ENCODE assay signal across 8 cellular contexts in genomic region chr16:2537451-2538379, GRCh38. TPM values are rescaled to one million over a fixed set of nuclear protein-coding genes. Genes with fewer than 3 reads are reported as not detected.
DNase-seq lines count a peak whose midpoint lies in the region; ATAC-seq, FAIRE-seq and TF ChIP-seq lines count a peak whose summit lies in the region.

TSS of gene PDPK1 (plus strand) at chr16:2538021. CDS start at chr16:2538113, 92 bp downstream.

- DNase-seq in AG04449 (ENCODE audit: low read depth, low spot score) (peak; percentile 36), NCI-H2227 (lab: John Stamatoyannopoulos, UW; ENCODE audit: unreplicated experiment) (peak; percentile 98), WTC11 (ENCODE audit: low spot score) (peak; percentile 93), bronchial epithelial cell (ENCODE audit: low read depth) (peak; percentile 84), inferior parietal cortex (ENCODE audit: extremely low spot score) (peak; percentile 93), spleen (peak; percentile 98)

- TF ChIP-seq POLR2A in spleen (IDR thresholded peaks at IDR 0.05), result peak in 1 of 3 donors; percentile 19

- H3K4me1 Mint-ChIP-seq in WTC11, result peaks cover 12% of the 10 kb centered on the region

- peak within 1 kb of the TSS; percentile 75 for H3K4me3 Mint-ChIP-seq in WTC11

- H3K27me3 ChIP-seq in bronchial epithelial cell (ENCODE audit: control insufficient read depth, insufficient read depth, low read length) (no peaks in the 10 kb centered on the region), spleen (replicated peaks in 1 of 7) (no peaks in the 10 kb centered on the region)

- H3K27ac Mint-ChIP-seq in WTC11, result peak within 1 kb of the TSS; percentile 76

- H3K36me3 Mint-ChIP-seq in WTC11, result no peaks in the 10 kb centered on the region

- peak within 1 kb of the TSS; percentile 83 to 96 (median 94) for H3K27ac ChIP-seq in spleen

- peaks cover 30 to 78% (median 62%) of the 10 kb centered on the region in 6 donors for H3K4me1 ChIP-seq in spleen

- no peaks in the 10 kb centered on the region for H3K9me3 ChIP-seq in spleen

- H3K4me3 ChIP-seq in AG04449 (ENCODE audit: low read depth, low read length), result peak within 1 kb of the TSS; percentile 75
- H3K4me3 ChIP-seq in bronchial epithelial cell (ENCODE audit: low read depth, low read length), result peak within 1 kb of the TSS; percentile 63
- H3K4me3 ChIP-seq in spleen, result peak within 1 kb of the TSS; percentile 41 to 87 (median 59)

- TF ChIP-seq CTCF in AG04449 (IDR thresholded peaks at IDR 0.05; ENCODE audit: insufficient read depth, low read length, missing control alignments), result no peak
- no peak for TF ChIP-seq CTCF in WTC11 (IDR thresholded peaks at IDR 0.05)
- TF ChIP-seq CTCF in bronchial epithelial cell (IDR thresholded peaks at IDR 0.05; ENCODE audit: insufficient read depth, low read length, severe bottlenecking), result no peak
- peak in 1 of 11 experiments; percentile 9 for TF ChIP-seq CTCF in spleen (IDR thresholded peaks at IDR 0.05 in 8 of 11, conservative IDR thresholded peaks at IDR 0.05 in 3 of 11)

- CTCF ChIA-PET in AG04449 (lab: Yijun Ruan, JAX), result no interaction called here
- CTCF ChIA-PET in WTC11 (lab: Charles Lee), result interaction anchor here (0.6 to 1.0 kb wide), 4 partner anchors 25 to 514 kb away, joined by 3 to 5 read pairs (median 3); partner anchors contain the start of gene ATP6V0C

- peaks cover 8% of the 10 kb centered on the region; the same call in 1 of the 2 replicates for H3K27me3 Mint-ChIP-seq in WTC11 (ENCODE audit: low read depth)

- no peaks in the 10 kb centered on the region for H3K9me3 Mint-ChIP-seq in WTC11

- ATAC-seq in GM18909 (IDR thresholded peaks at IDR 0.05; ENCODE audit: poor library complexity, unreplicated experiment), result peak; percentile 87
- ATAC-seq in HG03159 (IDR thresholded peaks at IDR 0.05; ENCODE audit: unreplicated experiment), result peak; percentile 78
- ATAC-seq in WTC11, result peak; percentile 94

- WGBS in spleen, 5 donors, result 0 to 1% (median 1%) methylated on average over 25 to 126 of the region's 126 CpGs

- H3K36me3 ChIP-seq in bronchial epithelial cell (ENCODE audit: control insufficient read depth, insufficient read depth, low read length), result peaks cover 3% of the 10 kb centered on the region
- H3K36me3 ChIP-seq in spleen, result peaks cover 0 to 19% (median 0%) of the 10 kb centered on the region in 6 donors

- no peak for FAIRE-seq in bronchial epithelial cell (lab: Jason Lieb, UNC)

- POLR2A ChIA-PET in AG04449 (lab: Yijun Ruan, JAX) (interaction anchor here (0.6 to 0.9 kb wide), 3 partner anchors 53 to 269 kb away, joined by 3 to 5 read pairs (median 3); no protein-coding TSS in a partner anchor), WTC11 (lab: Charles Lee) (interaction anchor here (0.5 to 1.1 kb wide), 4 partner anchors 17 to 222 kb away, joined by 3 to 7 read pairs (median 5); partner anchors contain the start of gene ATP6V0C)

- intact Hi-C loops in spleen (cut with DNase I; ENCODE audit: low total_unique reads), result no loop called here

TF ChIP-seq in WTC11, 78 proteins besides CTCF, POLR2A, EP300 and RAD21 (continues in another document):
- TF ChIP-seq ZNF219 (CRISPR knock-in tag; IDR thresholded peaks at IDR 0.05; ENCODE audit: borderline replicate concordance) (no peak), SMAD4 (CRISPR knock-in tag; IDR thresholded peaks at IDR 0.05) (no peak), NFATC4 (CRISPR knock-in tag; IDR thresholded peaks at IDR 0.05) (no peak), TEAD1 (CRISPR knock-in tag; IDR thresholded peaks at IDR 0.05) (no peak), NR1H2 (CRISPR knock-in tag; IDR thresholded peaks at IDR 0.05) (no peak), CREB1 (CRISPR knock-in tag; IDR thresholded peaks at IDR 0.05) (no peak), NFYB (CRISPR knock-in tag; conservative IDR thresholded peaks at IDR 0.05; ENCODE audit: low read depth) (peak; percentile 61), ESRRA (CRISPR knock-in tag; IDR thresholded peaks at IDR 0.05; ENCODE audit: borderline replicate concordance) (0 out of 2 replicates have a peak, but pooled peaks have one; percentile 31), AR (CRISPR knock-in tag; IDR thresholded peaks at IDR 0.05) (no peak), KAT7 (CRISPR knock-in tag; IDR thresholded peaks at IDR 0.05; ENCODE audit: borderline replicate concordance) (no peak), MYBL2 (CRISPR knock-in tag; IDR thresholded peaks at IDR 0.05) (no peak), FOXK1 (CRISPR knock-in tag; IDR thresholded peaks at IDR 0.05) (no peak; the same call in 1 of the 2 replicates), ATF3 (CRISPR knock-in tag; conservative IDR thresholded peaks at IDR 0.05) (no peak)
- TF ChIP-seq, protein P1, sequence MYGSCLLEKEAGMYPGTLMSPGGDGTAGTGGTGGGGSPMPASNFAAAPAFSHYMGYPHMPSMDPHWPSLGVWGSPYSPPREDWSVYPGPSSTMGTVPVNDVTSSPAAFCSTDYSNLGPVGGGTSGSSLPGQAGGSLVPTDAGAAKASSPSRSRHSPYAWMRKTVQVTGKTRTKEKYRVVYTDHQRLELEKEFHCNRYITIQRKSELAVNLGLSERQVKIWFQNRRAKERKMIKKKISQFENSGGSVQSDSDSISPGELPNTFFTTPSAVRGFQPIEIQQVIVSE (CRISPR knock-in tag; IDR thresholded peaks at IDR 0.05; ENCODE audit: borderline replicate concordance), result no peak
- TF ChIP-seq, protein P2, sequence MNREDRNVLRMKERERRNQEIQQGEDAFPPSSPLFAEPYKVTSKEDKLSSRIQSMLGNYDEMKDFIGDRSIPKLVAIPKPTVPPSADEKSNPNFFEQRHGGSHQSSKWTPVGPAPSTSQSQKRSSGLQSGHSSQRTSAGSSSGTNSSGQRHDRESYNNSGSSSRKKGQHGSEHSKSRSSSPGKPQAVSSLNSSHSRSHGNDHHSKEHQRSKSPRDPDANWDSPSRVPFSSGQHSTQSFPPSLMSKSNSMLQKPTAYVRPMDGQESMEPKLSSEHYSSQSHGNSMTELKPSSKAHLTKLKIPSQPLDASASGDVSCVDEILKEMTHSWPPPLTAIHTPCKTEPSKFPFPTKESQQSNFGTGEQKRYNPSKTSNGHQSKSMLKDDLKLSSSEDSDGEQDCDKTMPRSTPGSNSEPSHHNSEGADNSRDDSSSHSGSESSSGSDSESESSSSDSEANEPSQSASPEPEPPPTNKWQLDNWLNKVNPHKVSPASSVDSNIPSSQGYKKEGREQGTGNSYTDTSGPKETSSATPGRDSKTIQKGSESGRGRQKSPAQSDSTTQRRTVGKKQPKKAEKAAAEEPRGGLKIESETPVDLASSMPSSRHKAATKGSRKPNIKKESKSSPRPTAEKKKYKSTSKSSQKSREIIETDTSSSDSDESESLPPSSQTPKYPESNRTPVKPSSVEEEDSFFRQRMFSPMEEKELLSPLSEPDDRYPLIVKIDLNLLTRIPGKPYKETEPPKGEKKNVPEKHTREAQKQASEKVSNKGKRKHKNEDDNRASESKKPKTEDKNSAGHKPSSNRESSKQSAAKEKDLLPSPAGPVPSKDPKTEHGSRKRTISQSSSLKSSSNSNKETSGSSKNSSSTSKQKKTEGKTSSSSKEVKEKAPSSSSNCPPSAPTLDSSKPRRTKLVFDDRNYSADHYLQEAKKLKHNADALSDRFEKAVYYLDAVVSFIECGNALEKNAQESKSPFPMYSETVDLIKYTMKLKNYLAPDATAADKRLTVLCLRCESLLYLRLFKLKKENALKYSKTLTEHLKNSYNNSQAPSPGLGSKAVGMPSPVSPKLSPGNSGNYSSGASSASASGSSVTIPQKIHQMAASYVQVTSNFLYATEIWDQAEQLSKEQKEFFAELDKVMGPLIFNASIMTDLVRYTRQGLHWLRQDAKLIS (CRISPR knock-in tag; IDR thresholded peaks at IDR 0.05; ENCODE audit: borderline replicate concordance), result no peak
- TF ChIP-seq, protein P3, sequence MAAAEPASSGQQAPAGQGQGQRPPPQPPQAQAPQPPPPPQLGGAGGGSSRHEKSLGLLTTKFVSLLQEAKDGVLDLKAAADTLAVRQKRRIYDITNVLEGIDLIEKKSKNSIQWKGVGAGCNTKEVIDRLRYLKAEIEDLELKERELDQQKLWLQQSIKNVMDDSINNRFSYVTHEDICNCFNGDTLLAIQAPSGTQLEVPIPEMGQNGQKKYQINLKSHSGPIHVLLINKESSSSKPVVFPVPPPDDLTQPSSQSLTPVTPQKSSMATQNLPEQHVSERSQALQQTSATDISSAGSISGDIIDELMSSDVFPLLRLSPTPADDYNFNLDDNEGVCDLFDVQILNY (CRISPR knock-in tag; IDR thresholded peaks at IDR 0.05), result no peak

RNA-seq across cellular contexts. Expression of gene PDPK1, which starts in this region (rescaled TPM):
- total RNA-seq in WTC11 (2021) (25.4 to 31.4 TPM (median 29.6 TPM) in 3 replicates), bronchial epithelial cell (11.8 and 17.7 TPM in 2 replicates), spleen (10 to 100 TPM; 39.5 to 74.5 (median 56.8) TPM)
- 10 to 100 TPM in 1 of 3 donors, 1 to 10 TPM in 2; 6.2 to 15.5 (median 6.2) TPM for polyA plus RNA-seq in spleen

Comparison
In these comparisons a context has a peak if more than half of its experiments do, and no peak if none do; other contexts are left out.
1. Peak in every context shown above with its lines: DNase-seq, ATAC-seq, H3K4me3 ChIP-seq and H3K27ac ChIP-seq.
2. DNase-seq: peak in every context shown above with its lines; median percentile 98 in NCI-H2227; 98 in spleen; 93 in WTC11; 93 in inferior parietal cortex; 84 in bronchial epithelial cell; 36 in AG04449.